In genomic region chr14:106551265-106551664, GRCh38 we compare ENCODE assay signal across 17 cellular contexts.
A peak's percentile ranks its signal among the peaks of the same experiment; 100 is the strongest.
DNase-seq lines count a peak whose midpoint lies in the region; ATAC-seq, FAIRE-seq and TF ChIP-seq lines count a peak whose summit lies in the region.
"Had no signal": no experiment of that assay in that cellular context is flagged by ENCODE, and none has a peak within 500 bp of the region (broad histone marks: within the 10 kb centered on the region; RNA-seq: fewer than 3 reads in every experiment).

No MANE protein-coding gene starts in this region.

- H3K4me1 ChIP-seq in SK-N-SH (ENCODE audit: control insufficient read depth in 1 of 2, insufficient read depth in 2 of 2, low read depth in 1 of 2, low read length in 1 of 2) (no peaks in the 10 kb centered on the region), OCI-LY7 (ENCODE audit: insufficient read depth, low read length, poor library complexity, severe bottlenecking) (no peaks in the 10 kb centered on the region)
- H3K4me1 ChIP-seq: pancreas, transverse colon had no signal

- ATAC-seq in SK-N-SH treated with all-trans-retinoic acid at 6 μM for 48 hours (peak; percentile 35; the same call in 1 of the 3 replicates), natural killer cell (peak; percentile 43 to 57 (median 47)), HG03571 (IDR thresholded peaks at IDR 0.05; ENCODE audit: unreplicated experiment) (no peak)
- ATAC-seq: left lobe of liver, pancreas had no signal

- H3K36me3 ChIP-seq in SK-N-SH (replicated peaks in 1 of 2; ENCODE audit: control insufficient read depth in 1 of 2, insufficient read depth in 2 of 2, low read length in 1 of 2), result no peaks in the 10 kb centered on the region
- H3K36me3 ChIP-seq in OCI-LY7 (ENCODE audit: insufficient read depth, low read length), result no peaks in the 10 kb centered on the region
- H3K36me3 ChIP-seq: pancreas, transverse colon had no signal

- H3K27me3 Mint-ChIP-seq in natural killer cell (ENCODE audit: low read depth in 2 of 2), result peaks cover 17 to 37% of the 10 kb centered on the region in 2 donors

- no TSS peak for BruUV-seq in OCI-LY7 (replicated peaks; lab: Mats Ljungman, UMichigan)

- H3K79me2 ChIP-seq in SK-N-SH (ENCODE audit: insufficient read depth), result no peaks in the 10 kb centered on the region
- H3K79me2 ChIP-seq in OCI-LY7 (ENCODE audit: insufficient read depth, low read depth, low read length), result no peaks in the 10 kb centered on the region

- POLR2A ChIA-PET in SK-N-SH (lab: Yijun Ruan, JAX) (no interaction called here), OCI-LY7 (lab: Charles Lee) (no interaction called here)

- no peaks in the 10 kb centered on the region for H3K36me3 Mint-ChIP-seq in natural killer cell

- TF ChIP-seq POLR2A in GM12891 (IDR thresholded peaks at IDR 0.05; ENCODE audit: low read depth, low read length), result no peak

- FAIRE-seq in GM12891 (lab: Jason Lieb, UNC), result peak; percentile 48
- FAIRE-seq: GM12892, pancreas had no signal

- peaks cover 2% of the 10 kb centered on the region; the same call in 1 of the 2 replicates for H3K27me3 ChIP-seq in SK-N-SH (ENCODE audit: insufficient read depth)

- no peaks in the 10 kb centered on the region for H3K9me3 ChIP-seq in SK-N-SH
- no peaks in the 10 kb centered on the region for H3K9me3 ChIP-seq in OCI-LY7 (ENCODE audit: low read length)
- H3K9me3 ChIP-seq: pancreas, transverse colon had no signal

- TF ChIP-seq CTCF in SK-N-SH (IDR thresholded peaks at IDR 0.05) (no peak; the same call in 1 of the 2 replicates), OCI-LY7 (conservative IDR thresholded peaks at IDR 0.05; ENCODE audit: low read length) (peak; percentile 39; the same call in 1 of the 2 replicates), natural killer cell (IDR thresholded peaks at IDR 0.05) (no peak)

- no peaks in the 10 kb centered on the region for H3K9me3 Mint-ChIP-seq in natural killer cell

- H3K4me1 Mint-ChIP-seq in natural killer cell, result no peaks in the 10 kb centered on the region

- H3K4me3 ChIP-seq in SK-N-SH (ENCODE audit: low read depth in 2 of 2, low read length in 1 of 2) (no peak overlapping the region), OCI-LY7 (ENCODE audit: low read depth, low read length, poor library complexity, severe bottlenecking) (no peak overlapping the region)
- H3K4me3 ChIP-seq: pancreas, transverse colon had no signal

- no peak for DNase-seq in SK-N-SH
- DNase-seq in GM12891 (ENCODE audit: insufficient read length, low spot score), result no peak
- peak; percentile 32 for DNase-seq in OCI-LY7 (ENCODE audit: low spot score)
- no peak for DNase-seq in natural killer cell
- DNase-seq in activated effector memory CD4-positive, alpha-beta T cell treated with Interleukin-2 at 50 U/mL for 16 hours, result no peak
- DNase-seq in NCI-H446 treated with DMSO at 0.1 percent for 48 hours (lab: John Stamatoyannopoulos, UW), result no peak
- DNase-seq: activated CD4-positive, CD25-positive, alpha-beta regulatory T cell; activated T-cell treated with anti-CD3 and anti-CD28 coated beads for 4 hours; caudate nucleus; HFFc6; pancreas; transverse colon had no signal

- WGBS in SK-N-SH (ENCODE audit: low lambda C conversion rate), result 0% methylated on average over 1 of the region's 2 CpGs

- H3K4me3 Mint-ChIP-seq in natural killer cell, result no peak overlapping the region
- H3K4me3 Mint-ChIP-seq: HFFc6 had no signal

- H3K9me2 ChIP-seq in SK-N-SH, result no peaks in the 10 kb centered on the region
- H3K9me2 ChIP-seq in OCI-LY7 (ENCODE audit: insufficient read depth, low read length), result no peaks in the 10 kb centered on the region

- H3K4me2 ChIP-seq in SK-N-SH (no peak overlapping the region), OCI-LY7 (ENCODE audit: low read length) (no peak overlapping the region)

- H3K27ac ChIP-seq in SK-N-SH (ENCODE audit: low read depth in 2 of 2, low read length in 1 of 2) (no peak overlapping the region), OCI-LY7 (ENCODE audit: low read depth, low read length, poor library complexity, severe bottlenecking) (no peak overlapping the region)
- H3K27ac ChIP-seq: HL-60, pancreas, transverse colon had no signal

- no peak for TF ChIP-seq RAD21 in SK-N-SH (IDR thresholded peaks at IDR 0.05; ENCODE audit: low read length)

- intact Hi-C loops in OCI-LY7 (cut with micrococcal nuclease; ENCODE audit: unreplicated experiment) (no loop called here), natural killer cell (cut with micrococcal nuclease) (no loop called here)

- TF ChIP-seq EP300 in SK-N-SH (IDR thresholded peaks at IDR 0.05; ENCODE audit: borderline replicate concordance in 1 of 2, low read depth in 1 of 2, low read length in 1 of 2), result no peak

- CTCF ChIA-PET in SK-N-SH (lab: Yijun Ruan, JAX) (interaction anchor here (1.1 to 1.4 kb wide), 2 partner anchors 9 to 13 kb away, joined by 3 to 4 read pairs; no protein-coding TSS in a partner anchor), OCI-LY7 (lab: Charles Lee; ENCODE audit: unreplicated experiment) (no interaction called here)

- no peak overlapping the region for H3K27ac Mint-ChIP-seq in natural killer cell
- H3K27ac Mint-ChIP-seq: HFFc6 had no signal

- no peaks in the 10 kb centered on the region for H4K20me1 ChIP-seq in SK-N-SH (ENCODE audit: insufficient read depth)
- H4K20me1 ChIP-seq in OCI-LY7 (ENCODE audit: insufficient read depth, low read length), result no peaks in the 10 kb centered on the region

- no peak overlapping the region for H2AFZ ChIP-seq in SK-N-SH (ENCODE audit: low read depth)
- no peak overlapping the region for H2AFZ ChIP-seq in OCI-LY7 (ENCODE audit: low read length)

- H3K9ac ChIP-seq in SK-N-SH, result no peak overlapping the region

- H3F3A ChIP-seq in SK-N-SH (replicated peaks; ENCODE audit: insufficient read depth), result no peaks in the 10 kb centered on the region

TF ChIP-seq in SK-N-SH treated with all-trans-retinoic acid at 6 μM for 48 hours, 23 proteins besides CTCF, POLR2A, EP300 and RAD21 (continues in another document):
- no peak for TF ChIP-seq OSR1 (CRISPR knock-in tag; IDR thresholded peaks at IDR 0.05)
- TF ChIP-seq ZNF565 (CRISPR knock-in tag; conservative IDR thresholded peaks at IDR 0.05; ENCODE audit: low read depth), result no peak
- no peak for TF ChIP-seq ZNF8 (CRISPR knock-in tag; IDR thresholded peaks at IDR 0.05)
- no peak for TF ChIP-seq CSDC2 (CRISPR knock-in tag; IDR thresholded peaks at IDR 0.05)
- TF ChIP-seq ISL1 (CRISPR knock-in tag; IDR thresholded peaks at IDR 0.05), result no peak
- TF ChIP-seq ZC3H10 (CRISPR knock-in tag; IDR thresholded peaks at IDR 0.05), result no peak
- no peak for TF ChIP-seq PPARA (CRISPR knock-in tag; IDR thresholded peaks at IDR 0.05; ENCODE audit: borderline replicate concordance)
- TF ChIP-seq ZFP30 (CRISPR knock-in tag; IDR thresholded peaks at IDR 0.05), result no peak

TF ChIP-seq in SK-N-SH, 30 proteins besides CTCF, POLR2A, EP300 and RAD21:
- TF ChIP-seq, protein P1, sequence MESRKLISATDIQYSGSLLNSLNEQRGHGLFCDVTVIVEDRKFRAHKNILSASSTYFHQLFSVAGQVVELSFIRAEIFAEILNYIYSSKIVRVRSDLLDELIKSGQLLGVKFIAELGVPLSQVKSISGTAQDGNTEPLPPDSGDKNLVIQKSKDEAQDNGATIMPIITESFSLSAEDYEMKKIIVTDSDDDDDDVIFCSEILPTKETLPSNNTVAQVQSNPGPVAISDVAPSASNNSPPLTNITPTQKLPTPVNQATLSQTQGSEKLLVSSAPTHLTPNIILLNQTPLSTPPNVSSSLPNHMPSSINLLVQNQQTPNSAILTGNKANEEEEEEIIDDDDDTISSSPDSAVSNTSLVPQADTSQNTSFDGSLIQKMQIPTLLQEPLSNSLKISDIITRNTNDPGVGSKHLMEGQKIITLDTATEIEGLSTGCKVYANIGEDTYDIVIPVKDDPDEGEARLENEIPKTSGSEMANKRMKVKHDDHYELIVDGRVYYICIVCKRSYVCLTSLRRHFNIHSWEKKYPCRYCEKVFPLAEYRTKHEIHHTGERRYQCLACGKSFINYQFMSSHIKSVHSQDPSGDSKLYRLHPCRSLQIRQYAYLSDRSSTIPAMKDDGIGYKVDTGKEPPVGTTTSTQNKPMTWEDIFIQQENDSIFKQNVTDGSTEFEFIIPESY (IDR thresholded peaks at IDR 0.05; ENCODE audit: borderline replicate concordance, low read depth), result no peak
- no peak for TF ChIP-seq YY1 (IDR thresholded peaks at IDR 0.05; ENCODE audit: low read depth)

TF ChIP-seq in GM12891, 5 proteins besides CTCF, POLR2A, EP300 and RAD21:
- TF ChIP-seq TAF1 (IDR thresholded peaks at IDR 0.05; ENCODE audit: low read depth, low read length), result no peak
- TF ChIP-seq PAX5 (IDR thresholded peaks at IDR 0.05; ENCODE audit: insufficient read depth, low read length, severe bottlenecking), result no peak
- no peak for TF ChIP-seq POU2F2 (IDR thresholded peaks at IDR 0.05; ENCODE audit: low read depth, low read length)
- TF ChIP-seq POLR2AphosphoS5 (IDR thresholded peaks at IDR 0.05; ENCODE audit: low read depth, low read length), result no peak
- TF ChIP-seq SPI1 (IDR thresholded peaks at IDR 0.05; ENCODE audit: low read depth, low read length), result no peak
